In the genomic region with DNA sequence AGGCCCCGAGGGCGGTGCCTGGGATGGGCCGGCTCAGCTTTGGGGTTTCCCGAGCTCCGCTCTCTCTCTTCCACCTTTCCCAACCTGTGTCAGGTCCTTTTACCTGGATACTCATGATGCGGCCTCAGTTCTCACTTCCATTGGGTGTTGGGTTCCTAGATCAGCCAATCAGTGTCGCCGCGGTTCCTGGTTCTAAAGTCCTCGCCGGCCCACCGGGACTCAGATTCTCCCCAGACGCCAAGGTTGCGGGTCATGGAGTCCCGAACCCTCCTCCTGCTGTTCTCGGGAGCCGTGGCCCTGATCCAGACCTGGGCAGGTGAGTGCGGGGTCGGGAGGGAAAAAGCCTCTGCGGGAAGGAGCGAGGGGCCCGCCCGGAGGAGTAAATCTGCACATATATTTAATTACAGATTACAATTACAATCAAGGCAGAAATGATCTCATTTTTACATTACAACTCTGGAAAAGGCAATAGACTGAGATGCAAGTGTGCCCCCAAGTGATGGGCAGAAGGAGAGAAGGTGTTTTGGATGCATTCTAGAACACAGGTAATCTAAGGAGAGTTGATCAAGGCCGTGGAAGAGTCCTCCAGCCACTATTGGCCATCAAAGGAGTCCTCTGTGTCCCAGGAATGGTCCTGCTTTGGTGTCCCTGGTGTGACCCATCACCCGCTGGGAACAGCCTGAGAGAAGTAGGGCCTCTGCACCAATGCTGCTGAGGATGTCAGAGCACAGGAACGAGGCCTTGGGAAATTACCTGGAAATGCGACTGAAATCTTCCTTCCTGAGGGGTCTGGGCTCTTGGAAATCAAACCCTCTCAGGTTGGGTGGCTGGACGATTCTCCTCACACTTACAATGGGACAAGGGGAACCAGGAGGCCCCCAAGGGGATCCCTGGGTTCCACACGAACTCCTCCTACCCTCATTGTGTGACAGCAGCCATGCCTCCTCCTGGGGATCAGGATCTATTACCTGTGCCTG, we compare ENCODE assay signal across 8 cellular contexts. TPM values are rescaled to one million over a fixed set of nuclear protein-coding genes. Genes with fewer than 3 reads are reported as not detected.
A peak's percentile ranks its signal among the peaks of the same experiment; 100 is the strongest.
DNase-seq lines count a peak whose midpoint lies in the region; FAIRE-seq and TF ChIP-seq lines count a peak whose summit lies in the region.

No MANE protein-coding gene starts in this region.

- peaks cover 12 to 35% (median 13%) of the 10 kb centered on the region in 3 donors for H3K27me3 Mint-ChIP-seq in immature natural killer cell (ENCODE audit: low read depth in 3 of 3)

- H3K9me3 ChIP-seq in small intestine (ENCODE audit: control insufficient read depth, low read depth) = no peaks in the 10 kb centered on the region

- 1 to 12% (median 5%) methylated on average over 28 to 29 of the region's 29 CpGs for WGBS in small intestine, 3 donors

- H3K4me1 Mint-ChIP-seq in immature natural killer cell = peaks cover 62 to 63% of the 10 kb centered on the region in 2 donors

- peak overlapping the region; percentile 67 to 89 for H3K27ac ChIP-seq in small intestine (ENCODE audit: low read depth in 1 of 2, low read length in 1 of 2)

- in situ Hi-C loops in G401 (cut with HindIII; ENCODE audit: low sequenced_read_pairs) = no loop called here

- H3K4me3 Mint-ChIP-seq in immature natural killer cell = peak overlapping the region; percentile 98 to 100 (median 99)

- no peak for TF ChIP-seq CTCF in cardiac fibroblast (IDR thresholded peaks at IDR 0.05; ENCODE audit: low read depth, low read length)

- DNase-seq in G401 (ENCODE audit: low spot score) (peak; percentile 91), H7 (peak; percentile 95), NCI-H1048 (lab: John Stamatoyannopoulos, UW) (peak; percentile 74), cardiac fibroblast (ENCODE audit: low read depth in 2 of 2) (peak; percentile 73 to 82), immature natural killer cell (peak; percentile 95 to 97 (median 96)), small intestine (peak; percentile 97), NCI-H524 treated with DMSO at 0.1 percent for 48 hours (lab: John Stamatoyannopoulos, UW) (no peak)
- peak; percentile 62 to 83 (median 74) for DNase-seq in activated CD4-positive, CD25-positive, alpha-beta regulatory T cell (lab: John Stamatoyannopoulos, UW)

- H3K9me3 Mint-ChIP-seq in immature natural killer cell = no peaks in the 10 kb centered on the region

- H3K36me3 ChIP-seq in H7 (replicated peaks; ENCODE audit: control insufficient read depth, insufficient read depth, low read length) (no peaks in the 10 kb centered on the region), small intestine (ENCODE audit: control insufficient read depth in 2 of 2, insufficient read depth in 2 of 2, low read length in 2 of 2) (peaks cover 0 to 2% of the 10 kb centered on the region in 2 donors)

- H3K4me1 ChIP-seq in small intestine (ENCODE audit: control insufficient read depth in 2 of 2, insufficient read depth in 1 of 2, low read depth in 1 of 2, low read length in 1 of 2) = peaks cover 7 to 13% of the 10 kb centered on the region in 2 donors

- H3K27me3 ChIP-seq in H7 (ENCODE audit: control insufficient read depth, insufficient read depth, low read length) (peaks cover 12% of the 10 kb centered on the region), small intestine (ENCODE audit: control insufficient read depth in 2 of 2, insufficient read depth in 2 of 2, low read length in 2 of 2) (no peaks in the 10 kb centered on the region)

- FAIRE-seq in small intestine (lab: Jason Lieb, UNC) = no peak

- H3K27ac Mint-ChIP-seq in immature natural killer cell = peak overlapping the region; percentile 99 to 100 (median 99)

- H3K4me3 ChIP-seq in H7 (ENCODE audit: insufficient read depth, low read depth, low read length) (peak overlapping the region; percentile 19), cardiac fibroblast (replicated peaks in 1 of 2; ENCODE audit: low read depth in 2 of 2, low read length in 2 of 2) (peak overlapping the region in 1 of 2 donors; percentile 35), small intestine (ENCODE audit: low read depth in 1 of 2, low read length in 2 of 2) (peak overlapping the region; percentile 69 to 72)

- H3K36me3 Mint-ChIP-seq in immature natural killer cell = peaks cover 16 to 29% (median 27%) of the 10 kb centered on the region in 3 donors

RNA-seq across cellular contexts. Expression of a gene that starts 34.7 kb away (rescaled TPM):
- total RNA-seq in G401 (2014; rRNA removed; shearing (Covaris generic)) = 15.0 and 18.3 TPM in 2 replicates
- 50.3 and 55.4 TPM in 2 replicates for total RNA-seq in H7 (2014; rRNA removed; shearing (Covaris generic))
- polyA plus RNA-seq in immature natural killer cell (10 to 100 TPM in 2 of 3 donors, 1 to 10 TPM in 1; 7.4 to 15.2 (median 10.3) TPM), small intestine (1 to 10 TPM; 1.3 to 6.1 (median 2.7) TPM)

RNA-seq across cellular contexts. Expression of a gene that starts 59.9 kb away (rescaled TPM):
- total RNA-seq in G401 (2014; rRNA removed; shearing (Covaris generic)) = 40.3 and 44.1 TPM in 2 replicates
- 12.0 and 14.7 TPM in 2 replicates for total RNA-seq in H7 (2014; rRNA removed; shearing (Covaris generic))
- polyA plus RNA-seq in immature natural killer cell (1 to 10 TPM; 5.7 to 6.9 (median 6.4) TPM), small intestine (10 to 100 TPM; 12.5 to 28.6 (median 26.2) TPM)
